In the genomic region with DNA sequence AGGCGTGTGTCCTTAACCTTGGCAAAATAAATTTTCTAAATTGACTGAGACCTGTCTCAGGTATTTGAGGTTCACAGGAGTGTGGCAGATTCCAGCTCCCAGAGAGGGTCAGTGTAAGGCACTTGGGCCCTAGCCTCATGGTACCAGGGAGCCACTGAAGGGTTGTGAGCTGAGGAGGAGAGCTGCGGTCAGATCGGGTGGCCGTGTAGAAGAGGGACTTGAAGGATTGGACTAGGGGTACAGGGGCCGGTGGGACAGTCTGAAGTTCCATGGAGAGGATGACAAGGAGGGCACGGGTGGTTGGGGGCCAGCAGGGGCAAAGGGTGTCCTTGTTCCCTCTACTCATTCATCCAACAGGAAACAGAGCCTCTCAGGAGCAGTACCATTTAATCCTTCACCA, we compare ENCODE assay signal across 26 cellular contexts.
DNase-seq lines count a peak whose midpoint lies in the region; ATAC-seq, FAIRE-seq and TF ChIP-seq lines count a peak whose summit lies in the region.
"Had no signal": no experiment of that assay in that cellular context is flagged by ENCODE, and none has a peak within 500 bp of the region (broad histone marks: within the 10 kb centered on the region; RNA-seq: fewer than 3 reads in every experiment).

No MANE protein-coding gene starts in this region.

- no peak for TF ChIP-seq CTCF in brain (conservative IDR thresholded peaks at IDR 0.05)
- TF ChIP-seq CTCF in stomach (IDR thresholded peaks at IDR 0.05), result no peak

- H3K36me3 ChIP-seq in HUES48 (ENCODE audit: control insufficient read depth, insufficient read depth, low read length) (no peaks in the 10 kb centered on the region), stomach (no peaks in the 10 kb centered on the region)
- H3K36me3 ChIP-seq: esophagus squamous epithelium, heart right ventricle, left ventricle myocardium inferior had no signal

- no peak overlapping the region for H3K4me3 Mint-ChIP-seq in brain
- H3K4me3 Mint-ChIP-seq: activated B cell treated with CpG ODN at 0.5 μM for 24 hours; activated T-helper 17 cell treated with anti-CD3 and anti-CD28 coated beads, Interleukin-2, amount 50 U/mL, for 72 hours; naive thymus-derived CD4-positive, alpha-beta T cell had no signal

- H3K27ac Mint-ChIP-seq in brain, result peak overlapping the region in 3 of 5 experiments; percentile 85 to 93 (median 88)
- H3K27ac Mint-ChIP-seq: activated B cell treated with CpG ODN at 0.5 μM for 24 hours; activated T-helper 17 cell treated with anti-CD3 and anti-CD28 coated beads, Interleukin-2, amount 50 U/mL, for 72 hours; naive thymus-derived CD4-positive, alpha-beta T cell had no signal

- WGBS in stomach, 5 donors, result 83 to 93% (median 91%) methylated on average over 6 of the region's 6 CpGs

- H3K9me3 ChIP-seq in HUES48 (ENCODE audit: control insufficient read depth, insufficient read depth, low read length) (no peaks in the 10 kb centered on the region), stomach (no peaks in the 10 kb centered on the region)
- H3K9me3 ChIP-seq: esophagus squamous epithelium, heart right ventricle, left ventricle myocardium inferior had no signal

- no peak for TF ChIP-seq EP300 in stomach (IDR thresholded peaks at IDR 0.05)

- H3K4me1 Mint-ChIP-seq in brain, result peaks cover 58% of the 10 kb centered on the region
- H3K4me1 Mint-ChIP-seq: activated B cell treated with CpG ODN at 0.5 μM for 24 hours; activated T-helper 17 cell treated with anti-CD3 and anti-CD28 coated beads, Interleukin-2, amount 50 U/mL, for 72 hours had no signal

- H3K27me3 Mint-ChIP-seq in brain, result peaks cover 6% of the 10 kb centered on the region
- H3K27me3 Mint-ChIP-seq: activated T-helper 17 cell treated with anti-CD3 and anti-CD28 coated beads, Interleukin-2, amount 50 U/mL, for 72 hours had no signal

- intact Hi-C loops in stomach (cut with DNase I; ENCODE audit: low total_unique reads), result no loop called here

- H3K4me3 ChIP-seq in HUES48 (ENCODE audit: low read depth, low read length), result no peak overlapping the region
- no peak overlapping the region for H3K4me3 ChIP-seq in stomach
- H3K4me3 ChIP-seq: esophagus squamous epithelium, heart right ventricle, left ventricle myocardium inferior had no signal

- DNase-seq in left lobe of liver (ENCODE audit: low spot score), result peak; percentile 33
- peak; percentile 19 for DNase-seq in stomach
- DNase-seq in hepatic stellate cell (ENCODE audit: low spot score), result no peak
- no peak for DNase-seq in GM19239 (ENCODE audit: insufficient read length, low spot score)
- DNase-seq in NCI-H748 treated with DMSO at 0.1 percent for 48 hours (lab: John Stamatoyannopoulos, UW), result no peak
- DNase-seq: activated B cell treated with CpG ODN at 0.5 μM for 24 hours; activated CD4-positive, alpha-beta T cell treated with anti-CD3 and anti-CD28 coated beads, Interleukin-2, amount 50 U/mL, for 1 hour; DND-41; esophagus squamous epithelium; foreskin melanocyte; heart right ventricle; left ventricle myocardium inferior; midbrain; naive thymus-derived CD4-positive, alpha-beta T cell; NCI-H1048; NCI-H1694; NCI-H2171 treated with DMSO at 0.1 percent for 48 hours; NK-92 treated with Interleukin-12 subunit alpha and Interleukin-12 subunit beta, amount 100 ng/mL, for 24 hours; SIG-M5; SW 1271 had no signal

- ATAC-seq in left lobe of liver, result no peak
- ATAC-seq: activated naive CD4-positive, alpha-beta T cell treated with anti-CD3 and anti-CD28 coated beads, Interleukin-2, amount 50 U/mL, for 72 hours; heart right ventricle; Panc1 had no signal

- H3K27ac ChIP-seq in HUES48 (ENCODE audit: low read depth, low read length), result peak overlapping the region; percentile 84
- H3K27ac ChIP-seq in stomach, result no peak overlapping the region
- H3K27ac ChIP-seq: C4-2B, esophagus squamous epithelium, heart right ventricle, left ventricle myocardium inferior had no signal

- no peak for TF ChIP-seq POLR2A in stomach (IDR thresholded peaks at IDR 0.05)

- FAIRE-seq in GM19239 (lab: Jason Lieb, UNC), result no peak

- H3K9me3 Mint-ChIP-seq in brain, result peaks cover 0 to 3% (median 0%) of the 10 kb centered on the region in 5 experiments
- H3K9me3 Mint-ChIP-seq: activated B cell treated with CpG ODN at 0.5 μM for 24 hours; activated naive CD4-positive, alpha-beta T cell treated with anti-CD3 and anti-CD28 coated beads, Interleukin-2, amount 50 U/mL, for 72 hours; activated T-helper 17 cell treated with anti-CD3 and anti-CD28 coated beads, Interleukin-2, amount 50 U/mL, for 72 hours; naive thymus-derived CD4-positive, alpha-beta T cell had no signal

- no peak overlapping the region for H3K9ac ChIP-seq in HUES48 (ENCODE audit: low read depth, low read length)

- H3K4me1 ChIP-seq in HUES48 (ENCODE audit: control insufficient read depth, insufficient read depth, low read length) (peaks cover 24% of the 10 kb centered on the region), stomach (no peaks in the 10 kb centered on the region)
- H3K4me1 ChIP-seq: esophagus squamous epithelium, left ventricle myocardium inferior had no signal

- H3K36me3 Mint-ChIP-seq in brain, result no peaks in the 10 kb centered on the region
- H3K36me3 Mint-ChIP-seq: activated naive CD4-positive, alpha-beta T cell treated with anti-CD3 and anti-CD28 coated beads, Interleukin-2, amount 50 U/mL, for 72 hours; naive thymus-derived CD4-positive, alpha-beta T cell had no signal

- H3K27me3 ChIP-seq in HUES48 (ENCODE audit: control insufficient read depth, insufficient read depth, low read length), result peaks cover 5% of the 10 kb centered on the region
- H3K27me3 ChIP-seq in stomach, result no peaks in the 10 kb centered on the region
- H3K27me3 ChIP-seq: esophagus squamous epithelium had no signal

Comparison
In these comparisons a context has a peak if more than half of its experiments do, and no peak if none do; other contexts are left out.
1. DNase-seq: peak in left lobe of liver (single experiment) and stomach (single experiment); none in hepatic stellate cell (single experiment), GM19239 (single experiment) and NCI-H748 treated with DMSO at 0.1 percent for 48 hours (single experiment).